In the genomic region with DNA sequence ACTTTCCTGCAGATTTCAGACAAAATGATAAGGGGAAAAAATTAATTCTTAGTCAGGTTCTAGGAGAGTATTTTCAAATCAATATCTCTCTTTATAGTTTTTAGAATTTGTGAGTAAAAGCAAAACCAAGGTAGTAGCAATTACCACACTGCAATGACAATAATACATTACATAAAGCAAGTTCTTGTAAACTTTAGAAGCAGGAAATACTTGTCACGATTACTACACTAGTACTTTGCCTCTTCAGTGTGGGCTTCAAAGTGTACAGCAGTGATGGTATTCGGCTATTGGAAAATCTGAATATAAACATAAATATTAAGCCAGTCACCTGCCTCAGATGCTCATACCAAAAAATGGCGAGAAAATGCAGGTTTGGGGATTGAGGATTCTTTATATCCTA, we compare ENCODE assay signal across 1 cellular context.
TF ChIP-seq lines count a peak whose summit lies in the region.

No MANE protein-coding gene starts in this region.

TF ChIP-seq in HepG2, 621 proteins besides CTCF, POLR2A, EP300 and RAD21 (continued from another document and continues in another):
- TF ChIP-seq, protein P1, sequence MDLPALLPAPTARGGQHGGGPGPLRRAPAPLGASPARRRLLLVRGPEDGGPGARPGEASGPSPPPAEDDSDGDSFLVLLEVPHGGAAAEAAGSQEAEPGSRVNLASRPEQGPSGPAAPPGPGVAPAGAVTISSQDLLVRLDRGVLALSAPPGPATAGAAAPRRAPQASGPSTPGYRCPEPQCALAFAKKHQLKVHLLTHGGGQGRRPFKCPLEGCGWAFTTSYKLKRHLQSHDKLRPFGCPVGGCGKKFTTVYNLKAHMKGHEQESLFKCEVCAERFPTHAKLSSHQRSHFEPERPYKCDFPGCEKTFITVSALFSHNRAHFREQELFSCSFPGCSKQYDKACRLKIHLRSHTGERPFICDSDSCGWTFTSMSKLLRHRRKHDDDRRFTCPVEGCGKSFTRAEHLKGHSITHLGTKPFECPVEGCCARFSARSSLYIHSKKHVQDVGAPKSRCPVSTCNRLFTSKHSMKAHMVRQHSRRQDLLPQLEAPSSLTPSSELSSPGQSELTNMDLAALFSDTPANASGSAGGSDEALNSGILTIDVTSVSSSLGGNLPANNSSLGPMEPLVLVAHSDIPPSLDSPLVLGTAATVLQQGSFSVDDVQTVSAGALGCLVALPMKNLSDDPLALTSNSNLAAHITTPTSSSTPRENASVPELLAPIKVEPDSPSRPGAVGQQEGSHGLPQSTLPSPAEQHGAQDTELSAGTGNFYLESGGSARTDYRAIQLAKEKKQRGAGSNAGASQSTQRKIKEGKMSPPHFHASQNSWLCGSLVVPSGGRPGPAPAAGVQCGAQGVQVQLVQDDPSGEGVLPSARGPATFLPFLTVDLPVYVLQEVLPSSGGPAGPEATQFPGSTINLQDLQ (CRISPR knock-in tag; IDR thresholded peaks at IDR 0.05): no peak
- no peak for TF ChIP-seq HHEX (CRISPR knock-in tag; IDR thresholded peaks at IDR 0.05)
- TF ChIP-seq RXRB (CRISPR knock-in tag; IDR thresholded peaks at IDR 0.05; ENCODE audit: borderline replicate concordance): peak; percentile 23; the same call in 1 of the 2 replicates
- no peak for TF ChIP-seq NR2F1 (CRISPR knock-in tag; IDR thresholded peaks at IDR 0.05)
- no peak for TF ChIP-seq JDP2 (CRISPR knock-in tag; IDR thresholded peaks at IDR 0.05; ENCODE audit: borderline replicate concordance)
- TF ChIP-seq, protein P2, sequence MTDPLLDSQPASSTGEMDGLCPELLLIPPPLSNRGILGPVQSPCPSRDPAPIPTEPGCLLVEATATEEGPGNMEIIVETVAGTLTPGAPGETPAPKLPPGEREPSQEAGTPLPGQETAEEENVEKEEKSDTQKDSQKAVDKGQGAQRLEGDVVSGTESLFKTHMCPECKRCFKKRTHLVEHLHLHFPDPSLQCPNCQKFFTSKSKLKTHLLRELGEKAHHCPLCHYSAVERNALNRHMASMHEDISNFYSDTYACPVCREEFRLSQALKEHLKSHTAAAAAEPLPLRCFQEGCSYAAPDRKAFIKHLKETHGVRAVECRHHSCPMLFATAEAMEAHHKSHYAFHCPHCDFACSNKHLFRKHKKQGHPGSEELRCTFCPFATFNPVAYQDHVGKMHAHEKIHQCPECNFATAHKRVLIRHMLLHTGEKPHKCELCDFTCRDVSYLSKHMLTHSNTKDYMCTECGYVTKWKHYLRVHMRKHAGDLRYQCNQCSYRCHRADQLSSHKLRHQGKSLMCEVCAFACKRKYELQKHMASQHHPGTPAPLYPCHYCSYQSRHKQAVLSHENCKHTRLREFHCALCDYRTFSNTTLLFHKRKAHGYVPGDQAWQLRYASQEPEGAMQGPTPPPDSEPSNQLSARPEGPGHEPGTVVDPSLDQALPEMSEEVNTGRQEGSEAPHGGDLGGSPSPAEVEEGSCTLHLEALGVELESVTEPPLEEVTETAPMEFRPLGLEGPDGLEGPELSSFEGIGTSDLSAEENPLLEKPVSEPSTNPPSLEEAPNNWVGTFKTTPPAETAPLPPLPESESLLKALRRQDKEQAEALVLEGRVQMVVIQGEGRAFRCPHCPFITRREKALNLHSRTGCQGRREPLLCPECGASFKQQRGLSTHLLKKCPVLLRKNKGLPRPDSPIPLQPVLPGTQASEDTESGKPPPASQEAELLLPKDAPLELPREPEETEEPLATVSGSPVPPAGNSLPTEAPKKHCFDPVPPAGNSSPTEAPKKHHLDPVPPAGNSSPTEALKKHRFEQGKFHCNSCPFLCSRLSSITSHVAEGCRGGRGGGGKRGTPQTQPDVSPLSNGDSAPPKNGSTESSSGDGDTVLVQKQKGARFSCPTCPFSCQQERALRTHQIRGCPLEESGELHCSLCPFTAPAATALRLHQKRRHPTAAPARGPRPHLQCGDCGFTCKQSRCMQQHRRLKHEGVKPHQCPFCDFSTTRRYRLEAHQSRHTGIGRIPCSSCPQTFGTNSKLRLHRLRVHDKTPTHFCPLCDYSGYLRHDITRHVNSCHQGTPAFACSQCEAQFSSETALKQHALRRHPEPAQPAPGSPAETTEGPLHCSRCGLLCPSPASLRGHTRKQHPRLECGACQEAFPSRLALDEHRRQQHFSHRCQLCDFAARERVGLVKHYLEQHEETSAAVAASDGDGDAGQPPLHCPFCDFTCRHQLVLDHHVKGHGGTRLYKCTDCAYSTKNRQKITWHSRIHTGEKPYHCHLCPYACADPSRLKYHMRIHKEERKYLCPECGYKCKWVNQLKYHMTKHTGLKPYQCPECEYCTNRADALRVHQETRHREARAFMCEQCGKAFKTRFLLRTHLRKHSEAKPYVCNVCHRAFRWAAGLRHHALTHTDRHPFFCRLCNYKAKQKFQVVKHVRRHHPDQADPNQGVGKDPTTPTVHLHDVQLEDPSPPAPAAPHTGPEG (CRISPR knock-in tag; IDR thresholded peaks at IDR 0.05): no peak
- 0 out of 2 replicates have a peak, but pooled peaks have one; percentile 12 for TF ChIP-seq TCF7 (IDR thresholded peaks at IDR 0.05; ENCODE audit: low read depth)
- TF ChIP-seq FOXP1 (IDR thresholded peaks at IDR 0.05): no peak
- peak; percentile 32; the same call in 1 of the 2 replicates for TF ChIP-seq FOXP1 (CRISPR knock-in tag; IDR thresholded peaks at IDR 0.05)
- TF ChIP-seq CCAR2 (optimal IDR thresholded peaks at IDR 0.05; ENCODE audit: low read depth, low read length): no peak
- no peak for TF ChIP-seq ZNF432 (CRISPR knock-in tag; IDR thresholded peaks at IDR 0.05; ENCODE audit: borderline replicate concordance)
- TF ChIP-seq NFRKB (IDR thresholded peaks at IDR 0.05): no peak
- TF ChIP-seq AGO1 (IDR thresholded peaks at IDR 0.05; ENCODE audit: low read depth, low read length, poor library complexity, severe bottlenecking): no peak
- TF ChIP-seq ZNF430 (CRISPR knock-in tag; IDR thresholded peaks at IDR 0.05): no peak
- TF ChIP-seq, protein P3, sequence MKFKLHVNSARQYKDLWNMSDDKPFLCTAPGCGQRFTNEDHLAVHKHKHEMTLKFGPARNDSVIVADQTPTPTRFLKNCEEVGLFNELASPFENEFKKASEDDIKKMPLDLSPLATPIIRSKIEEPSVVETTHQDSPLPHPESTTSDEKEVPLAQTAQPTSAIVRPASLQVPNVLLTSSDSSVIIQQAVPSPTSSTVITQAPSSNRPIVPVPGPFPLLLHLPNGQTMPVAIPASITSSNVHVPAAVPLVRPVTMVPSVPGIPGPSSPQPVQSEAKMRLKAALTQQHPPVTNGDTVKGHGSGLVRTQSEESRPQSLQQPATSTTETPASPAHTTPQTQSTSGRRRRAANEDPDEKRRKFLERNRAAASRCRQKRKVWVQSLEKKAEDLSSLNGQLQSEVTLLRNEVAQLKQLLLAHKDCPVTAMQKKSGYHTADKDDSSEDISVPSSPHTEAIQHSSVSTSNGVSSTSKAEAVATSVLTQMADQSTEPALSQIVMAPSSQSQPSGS (CRISPR knock-in tag; IDR thresholded peaks at IDR 0.05): no peak
- TF ChIP-seq, protein P4, sequence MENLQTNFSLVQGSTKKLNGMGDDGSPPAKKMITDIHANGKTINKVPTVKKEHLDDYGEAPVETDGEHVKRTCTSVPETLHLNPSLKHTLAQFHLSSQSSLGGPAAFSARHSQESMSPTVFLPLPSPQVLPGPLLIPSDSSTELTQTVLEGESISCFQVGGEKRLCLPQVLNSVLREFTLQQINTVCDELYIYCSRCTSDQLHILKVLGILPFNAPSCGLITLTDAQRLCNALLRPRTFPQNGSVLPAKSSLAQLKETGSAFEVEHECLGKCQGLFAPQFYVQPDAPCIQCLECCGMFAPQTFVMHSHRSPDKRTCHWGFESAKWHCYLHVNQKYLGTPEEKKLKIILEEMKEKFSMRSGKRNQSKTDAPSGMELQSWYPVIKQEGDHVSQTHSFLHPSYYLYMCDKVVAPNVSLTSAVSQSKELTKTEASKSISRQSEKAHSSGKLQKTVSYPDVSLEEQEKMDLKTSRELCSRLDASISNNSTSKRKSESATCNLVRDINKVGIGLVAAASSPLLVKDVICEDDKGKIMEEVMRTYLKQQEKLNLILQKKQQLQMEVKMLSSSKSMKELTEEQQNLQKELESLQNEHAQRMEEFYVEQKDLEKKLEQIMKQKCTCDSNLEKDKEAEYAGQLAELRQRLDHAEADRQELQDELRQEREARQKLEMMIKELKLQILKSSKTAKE (CRISPR knock-in tag; IDR thresholded peaks at IDR 0.05; ENCODE audit: borderline replicate concordance): no peak
- no peak for TF ChIP-seq ZNF781 (CRISPR knock-in tag; IDR thresholded peaks at IDR 0.05; ENCODE audit: borderline replicate concordance, not compliant biosample characterization)
- TF ChIP-seq NR2F2 (IDR thresholded peaks at IDR 0.05; ENCODE audit: borderline replicate concordance, low read depth): no peak
- TF ChIP-seq NCOA5 (CRISPR knock-in tag; IDR thresholded peaks at IDR 0.05): no peak
- TF ChIP-seq, protein P5, sequence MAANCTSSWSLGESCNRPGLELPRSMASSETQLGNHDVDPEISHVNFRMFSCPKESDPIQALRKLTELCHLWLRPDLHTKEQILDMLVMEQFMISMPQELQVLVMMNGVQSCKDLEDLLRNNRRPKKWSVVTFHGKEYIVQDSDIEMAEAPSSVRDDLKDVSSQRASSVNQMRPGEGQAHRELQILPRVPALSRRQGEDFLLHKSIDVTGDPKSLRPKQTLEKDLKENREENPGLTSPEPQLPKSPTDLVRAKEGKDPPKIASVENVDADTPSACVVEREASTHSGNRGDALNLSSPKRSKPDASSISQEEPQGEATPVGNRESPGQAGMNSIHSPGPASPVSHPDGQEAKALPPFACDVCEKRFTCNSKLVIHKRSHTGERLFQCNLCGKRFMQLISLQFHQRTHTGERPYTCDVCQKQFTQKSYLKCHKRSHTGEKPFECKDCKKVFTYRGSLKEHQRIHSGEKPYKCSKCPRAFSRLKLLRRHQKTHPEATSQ (CRISPR knock-in tag; IDR thresholded peaks at IDR 0.05; ENCODE audit: borderline replicate concordance): no peak
- TF ChIP-seq STAT5B (CRISPR knock-in tag; IDR thresholded peaks at IDR 0.05): no peak
- TF ChIP-seq ZNF670 (CRISPR knock-in tag; IDR thresholded peaks at IDR 0.05; ENCODE audit: borderline replicate concordance): no peak
- TF ChIP-seq GPN1 (CRISPR knock-in tag; IDR thresholded peaks at IDR 0.05; ENCODE audit: borderline replicate concordance): no peak
- TF ChIP-seq BRCA1 (CRISPR knock-in tag; IDR thresholded peaks at IDR 0.05): no peak
- no peak for TF ChIP-seq SIX1 (CRISPR knock-in tag; IDR thresholded peaks at IDR 0.05; ENCODE audit: borderline replicate concordance)
- TF ChIP-seq, protein P6, sequence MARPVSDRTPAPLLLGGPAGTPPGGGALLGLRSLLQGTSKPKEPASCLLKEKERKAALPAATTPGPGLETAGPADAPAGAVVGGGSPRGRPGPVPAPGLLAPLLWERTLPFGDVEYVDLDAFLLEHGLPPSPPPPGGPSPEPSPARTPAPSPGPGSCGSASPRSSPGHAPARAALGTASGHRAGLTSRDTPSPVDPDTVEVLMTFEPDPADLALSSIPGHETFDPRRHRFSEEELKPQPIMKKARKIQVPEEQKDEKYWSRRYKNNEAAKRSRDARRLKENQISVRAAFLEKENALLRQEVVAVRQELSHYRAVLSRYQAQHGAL (CRISPR knock-in tag; IDR thresholded peaks at IDR 0.05; ENCODE audit: not compliant biosample characterization): no peak
- TF ChIP-seq ZNF546 (CRISPR knock-in tag; conservative IDR thresholded peaks at IDR 0.05): no peak
- TF ChIP-seq, protein P7, sequence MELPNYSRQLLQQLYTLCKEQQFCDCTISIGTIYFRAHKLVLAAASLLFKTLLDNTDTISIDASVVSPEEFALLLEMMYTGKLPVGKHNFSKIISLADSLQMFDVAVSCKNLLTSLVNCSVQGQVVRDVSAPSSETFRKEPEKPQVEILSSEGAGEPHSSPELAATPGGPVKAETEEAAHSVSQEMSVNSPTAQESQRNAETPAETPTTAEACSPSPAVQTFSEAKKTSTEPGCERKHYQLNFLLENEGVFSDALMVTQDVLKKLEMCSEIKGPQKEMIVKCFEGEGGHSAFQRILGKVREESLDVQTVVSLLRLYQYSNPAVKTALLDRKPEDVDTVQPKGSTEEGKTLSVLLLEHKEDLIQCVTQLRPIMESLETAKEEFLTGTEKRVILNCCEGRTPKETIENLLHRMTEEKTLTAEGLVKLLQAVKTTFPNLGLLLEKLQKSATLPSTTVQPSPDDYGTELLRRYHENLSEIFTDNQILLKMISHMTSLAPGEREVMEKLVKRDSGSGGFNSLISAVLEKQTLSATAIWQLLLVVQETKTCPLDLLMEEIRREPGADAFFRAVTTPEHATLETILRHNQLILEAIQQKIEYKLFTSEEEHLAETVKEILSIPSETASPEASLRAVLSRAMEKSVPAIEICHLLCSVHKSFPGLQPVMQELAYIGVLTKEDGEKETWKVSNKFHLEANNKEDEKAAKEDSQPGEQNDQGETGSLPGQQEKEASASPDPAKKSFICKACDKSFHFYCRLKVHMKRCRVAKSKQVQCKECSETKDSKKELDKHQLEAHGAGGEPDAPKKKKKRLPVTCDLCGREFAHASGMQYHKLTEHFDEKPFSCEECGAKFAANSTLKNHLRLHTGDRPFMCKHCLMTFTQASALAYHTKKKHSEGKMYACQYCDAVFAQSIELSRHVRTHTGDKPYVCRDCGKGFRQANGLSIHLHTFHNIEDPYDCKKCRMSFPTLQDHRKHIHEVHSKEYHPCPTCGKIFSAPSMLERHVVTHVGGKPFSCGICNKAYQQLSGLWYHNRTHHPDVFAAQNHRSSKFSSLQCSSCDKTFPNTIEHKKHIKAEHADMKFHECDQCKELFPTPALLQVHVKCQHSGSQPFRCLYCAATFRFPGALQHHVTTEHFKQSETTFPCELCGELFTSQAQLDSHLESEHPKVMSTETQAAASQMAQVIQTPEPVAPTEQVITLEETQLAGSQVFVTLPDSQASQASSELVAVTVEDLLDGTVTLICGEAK (IDR thresholded peaks at IDR 0.05): no peak
- TF ChIP-seq, protein P7 (CRISPR knock-in tag; IDR thresholded peaks at IDR 0.05): no peak
- no peak for TF ChIP-seq CHD2 (IDR thresholded peaks at IDR 0.05; ENCODE audit: low read depth, low read length)
- no peak for TF ChIP-seq CCDC6 (CRISPR knock-in tag; IDR thresholded peaks at IDR 0.05)
- no peak for TF ChIP-seq GTF3A (CRISPR knock-in tag; conservative IDR thresholded peaks at IDR 0.05)
